ENCODE assay signal across 1 cellular context in the genomic region with DNA sequence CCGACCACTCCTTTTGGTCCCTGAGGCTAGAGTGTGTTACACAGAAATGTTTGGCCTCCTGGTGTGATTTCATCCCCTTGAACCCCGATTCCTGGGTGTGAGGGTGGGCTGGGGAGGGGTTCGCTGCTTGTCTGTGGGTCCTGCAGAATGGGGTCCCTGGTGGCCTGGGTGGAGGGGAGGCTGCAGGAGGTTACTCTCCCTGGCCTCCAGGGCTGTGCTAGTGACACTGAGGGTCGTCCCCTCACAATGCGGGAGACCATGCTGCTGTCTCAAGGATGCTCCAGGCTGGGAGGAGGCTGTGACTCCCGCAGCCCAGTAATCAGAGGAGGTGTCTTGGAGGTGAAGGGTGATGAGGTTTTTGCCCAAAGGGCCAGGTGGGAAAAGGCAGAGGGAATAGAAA.
TF ChIP-seq lines count a peak whose summit lies in the region.

No MANE protein-coding gene starts in this region.

TF ChIP-seq in HepG2, 621 proteins besides CTCF, POLR2A, EP300 and RAD21:
- TF ChIP-seq SMARCC2 (IDR thresholded peaks at IDR 0.05), result no peak
- no peak for TF ChIP-seq HOXA3 (CRISPR knock-in tag; IDR thresholded peaks at IDR 0.05)
- no peak for TF ChIP-seq SMAD9 (CRISPR knock-in tag; IDR thresholded peaks at IDR 0.05)
- TF ChIP-seq, protein P1, sequence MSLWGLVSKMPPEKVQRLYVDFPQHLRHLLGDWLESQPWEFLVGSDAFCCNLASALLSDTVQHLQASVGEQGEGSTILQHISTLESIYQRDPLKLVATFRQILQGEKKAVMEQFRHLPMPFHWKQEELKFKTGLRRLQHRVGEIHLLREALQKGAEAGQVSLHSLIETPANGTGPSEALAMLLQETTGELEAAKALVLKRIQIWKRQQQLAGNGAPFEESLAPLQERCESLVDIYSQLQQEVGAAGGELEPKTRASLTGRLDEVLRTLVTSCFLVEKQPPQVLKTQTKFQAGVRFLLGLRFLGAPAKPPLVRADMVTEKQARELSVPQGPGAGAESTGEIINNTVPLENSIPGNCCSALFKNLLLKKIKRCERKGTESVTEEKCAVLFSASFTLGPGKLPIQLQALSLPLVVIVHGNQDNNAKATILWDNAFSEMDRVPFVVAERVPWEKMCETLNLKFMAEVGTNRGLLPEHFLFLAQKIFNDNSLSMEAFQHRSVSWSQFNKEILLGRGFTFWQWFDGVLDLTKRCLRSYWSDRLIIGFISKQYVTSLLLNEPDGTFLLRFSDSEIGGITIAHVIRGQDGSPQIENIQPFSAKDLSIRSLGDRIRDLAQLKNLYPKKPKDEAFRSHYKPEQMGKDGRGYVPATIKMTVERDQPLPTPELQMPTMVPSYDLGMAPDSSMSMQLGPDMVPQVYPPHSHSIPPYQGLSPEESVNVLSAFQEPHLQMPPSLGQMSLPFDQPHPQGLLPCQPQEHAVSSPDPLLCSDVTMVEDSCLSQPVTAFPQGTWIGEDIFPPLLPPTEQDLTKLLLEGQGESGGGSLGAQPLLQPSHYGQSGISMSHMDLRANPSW (CRISPR knock-in tag; IDR thresholded peaks at IDR 0.05; ENCODE audit: borderline replicate concordance), result no peak
- TF ChIP-seq CAMTA2 (CRISPR knock-in tag; IDR thresholded peaks at IDR 0.05; ENCODE audit: borderline replicate concordance), result no peak
- no peak for TF ChIP-seq SP140L (CRISPR knock-in tag; IDR thresholded peaks at IDR 0.05; ENCODE audit: borderline replicate concordance)
- TF ChIP-seq KLF11 (CRISPR knock-in tag; IDR thresholded peaks at IDR 0.05), result no peak
- TF ChIP-seq ZNF777 (CRISPR knock-in tag; IDR thresholded peaks at IDR 0.05), result no peak
- TF ChIP-seq ZNF292 (CRISPR knock-in tag; IDR thresholded peaks at IDR 0.05; ENCODE audit: borderline replicate concordance, low read depth), result no peak
- TF ChIP-seq, protein P2, sequence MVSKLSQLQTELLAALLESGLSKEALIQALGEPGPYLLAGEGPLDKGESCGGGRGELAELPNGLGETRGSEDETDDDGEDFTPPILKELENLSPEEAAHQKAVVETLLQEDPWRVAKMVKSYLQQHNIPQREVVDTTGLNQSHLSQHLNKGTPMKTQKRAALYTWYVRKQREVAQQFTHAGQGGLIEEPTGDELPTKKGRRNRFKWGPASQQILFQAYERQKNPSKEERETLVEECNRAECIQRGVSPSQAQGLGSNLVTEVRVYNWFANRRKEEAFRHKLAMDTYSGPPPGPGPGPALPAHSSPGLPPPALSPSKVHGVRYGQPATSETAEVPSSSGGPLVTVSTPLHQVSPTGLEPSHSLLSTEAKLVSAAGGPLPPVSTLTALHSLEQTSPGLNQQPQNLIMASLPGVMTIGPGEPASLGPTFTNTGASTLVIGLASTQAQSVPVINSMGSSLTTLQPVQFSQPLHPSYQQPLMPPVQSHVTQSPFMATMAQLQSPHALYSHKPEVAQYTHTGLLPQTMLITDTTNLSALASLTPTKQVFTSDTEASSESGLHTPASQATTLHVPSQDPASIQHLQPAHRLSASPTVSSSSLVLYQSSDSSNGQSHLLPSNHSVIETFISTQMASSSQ (IDR thresholded peaks at IDR 0.05; ENCODE audit: low read depth), result no peak
- TF ChIP-seq, protein P2 (CRISPR knock-in tag; IDR thresholded peaks at IDR 0.05; ENCODE audit: borderline replicate concordance), result no peak
- TF ChIP-seq, protein P3, sequence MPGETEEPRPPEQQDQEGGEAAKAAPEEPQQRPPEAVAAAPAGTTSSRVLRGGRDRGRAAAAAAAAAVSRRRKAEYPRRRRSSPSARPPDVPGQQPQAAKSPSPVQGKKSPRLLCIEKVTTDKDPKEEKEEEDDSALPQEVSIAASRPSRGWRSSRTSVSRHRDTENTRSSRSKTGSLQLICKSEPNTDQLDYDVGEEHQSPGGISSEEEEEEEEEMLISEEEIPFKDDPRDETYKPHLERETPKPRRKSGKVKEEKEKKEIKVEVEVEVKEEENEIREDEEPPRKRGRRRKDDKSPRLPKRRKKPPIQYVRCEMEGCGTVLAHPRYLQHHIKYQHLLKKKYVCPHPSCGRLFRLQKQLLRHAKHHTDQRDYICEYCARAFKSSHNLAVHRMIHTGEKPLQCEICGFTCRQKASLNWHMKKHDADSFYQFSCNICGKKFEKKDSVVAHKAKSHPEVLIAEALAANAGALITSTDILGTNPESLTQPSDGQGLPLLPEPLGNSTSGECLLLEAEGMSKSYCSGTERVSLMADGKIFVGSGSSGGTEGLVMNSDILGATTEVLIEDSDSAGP (CRISPR knock-in tag; IDR thresholded peaks at IDR 0.05; ENCODE audit: borderline replicate concordance), result no peak
- no peak for TF ChIP-seq TP53 (CRISPR knock-in tag; conservative IDR thresholded peaks at IDR 0.05)
